8 cellular contexts compared by ENCODE assay signal in the genomic region with DNA sequence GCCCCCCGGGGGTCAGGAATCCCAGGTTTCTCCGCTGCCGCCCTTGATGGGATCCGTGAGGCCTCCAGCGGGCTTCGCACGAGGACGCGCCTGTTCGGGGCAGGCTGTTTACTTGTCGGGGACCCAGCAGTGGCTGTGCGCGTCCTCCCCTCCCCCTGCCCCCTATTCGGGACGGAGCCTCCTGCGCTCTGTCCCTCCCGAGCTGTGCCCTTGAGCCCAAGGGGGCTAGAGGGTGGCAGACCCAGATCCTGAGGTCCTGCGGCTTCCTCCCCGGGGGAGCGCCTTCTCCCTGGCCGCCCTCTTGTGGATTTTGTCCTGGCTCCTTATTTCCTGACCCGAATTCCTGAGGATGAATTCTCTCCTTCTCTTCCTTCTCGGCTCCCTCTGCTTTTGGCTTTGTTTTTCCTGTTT.
DNase-seq lines count a peak whose midpoint lies in the region; ATAC-seq and TF ChIP-seq lines count a peak whose summit lies in the region.

No MANE protein-coding gene starts in this region.

- H3K27ac Mint-ChIP-seq in effector memory CD8-positive, alpha-beta T cell = peak overlapping the region; percentile 75 to 88

- peaks cover 50% of the 10 kb centered on the region for H3K36me3 Mint-ChIP-seq in effector memory CD8-positive, alpha-beta T cell (ENCODE audit: insufficient read depth)

- no peak overlapping the region for H2AFZ ChIP-seq in OCI-LY1 (ENCODE audit: low read length)

- no peak overlapping the region for H3K27ac ChIP-seq in OCI-LY1 (ENCODE audit: low read depth, low read length, poor library complexity, severe bottlenecking)

- H3K4me1 Mint-ChIP-seq in effector memory CD8-positive, alpha-beta T cell (ENCODE audit: low read depth in 2 of 2) = peaks cover 52 to 61% of the 10 kb centered on the region in 2 donors

- ATAC-seq in effector memory CD8-positive, alpha-beta T cell (replicated peaks) = no peak
- no peak for ATAC-seq in HG02970 (IDR thresholded peaks at IDR 0.05; ENCODE audit: low FRiP score, unreplicated experiment)
- ATAC-seq in GM21717 (IDR thresholded peaks at IDR 0.05; ENCODE audit: unreplicated experiment) = no peak
- no peak for ATAC-seq in HG03175 (IDR thresholded peaks at IDR 0.05; ENCODE audit: unreplicated experiment)
- no peak for ATAC-seq in GM19452 (IDR thresholded peaks at IDR 0.05; ENCODE audit: unreplicated experiment)

- H4K20me1 ChIP-seq in OCI-LY1 (ENCODE audit: insufficient read depth, low read length) = no peaks in the 10 kb centered on the region

- no peaks in the 10 kb centered on the region for H3K9me2 ChIP-seq in OCI-LY1 (ENCODE audit: low read depth, low read length)

- no peaks in the 10 kb centered on the region for H3K79me2 ChIP-seq in OCI-LY1 (ENCODE audit: insufficient read depth, low read length)

- peaks cover 49% of the 10 kb centered on the region for H3K4me1 ChIP-seq in OCI-LY1 (ENCODE audit: insufficient read depth, low read length, severe bottlenecking)
- peaks cover 26% of the 10 kb centered on the region for H3K4me1 ChIP-seq in mucosa of stomach (ENCODE audit: control insufficient read depth, insufficient read depth, low read length)

- H3F3A ChIP-seq in OCI-LY1 (ENCODE audit: insufficient read depth, low read length) = no peaks in the 10 kb centered on the region; the same call in 1 of the 2 replicates

- H3K4me3 ChIP-seq in OCI-LY1 (ENCODE audit: low read depth, low read length, poor library complexity, severe bottlenecking) (peak overlapping the region; percentile 53), mucosa of stomach (ENCODE audit: low read length) (peak overlapping the region; percentile 19)

- H3K9me3 ChIP-seq in OCI-LY1 (ENCODE audit: low read length) (no peaks in the 10 kb centered on the region), mucosa of stomach (ENCODE audit: control insufficient read depth, low read length) (no peaks in the 10 kb centered on the region)

- peak overlapping the region; percentile 63 for H3K4me2 ChIP-seq in OCI-LY1 (ENCODE audit: low read length)

- H3K9ac ChIP-seq in OCI-LY1 (ENCODE audit: low read length) (peak overlapping the region; percentile 36; the same call in 1 of the 2 replicates), mucosa of stomach (ENCODE audit: low read length) (no peak overlapping the region)

- H3K27me3 Mint-ChIP-seq in effector memory CD8-positive, alpha-beta T cell = no peaks in the 10 kb centered on the region

- peak; percentile 30 for DNase-seq in DMS114 treated with DMSO at 0.1 percent for 48 hours (lab: John Stamatoyannopoulos, UW; ENCODE audit: unreplicated experiment)
- no peak for DNase-seq in effector memory CD8-positive, alpha-beta T cell

- no peaks in the 10 kb centered on the region for H3K27me3 ChIP-seq in OCI-LY1 (ENCODE audit: insufficient read depth, low read length)
- peaks cover 33% of the 10 kb centered on the region for H3K27me3 ChIP-seq in mucosa of stomach (ENCODE audit: control insufficient read depth, insufficient read depth, low read length)

- H3K4me3 Mint-ChIP-seq in effector memory CD8-positive, alpha-beta T cell = peak overlapping the region; percentile 80 to 81

- TF ChIP-seq CTCF in OCI-LY1 (IDR thresholded peaks at IDR 0.05; ENCODE audit: low read length) = no peak

- H3K36me3 ChIP-seq in OCI-LY1 (ENCODE audit: insufficient read depth, low read length) (peaks cover 4% of the 10 kb centered on the region; the same call in 1 of the 2 replicates), mucosa of stomach (ENCODE audit: control insufficient read depth, insufficient read depth, low read length) (no peaks in the 10 kb centered on the region)

- H3K9me3 Mint-ChIP-seq in effector memory CD8-positive, alpha-beta T cell = no peaks in the 10 kb centered on the region
